In genomic region chr16:15948532-15949209, GRCh38 we compare ENCODE assay signal across 1 cellular context.
A peak's percentile ranks its signal among the peaks of the same experiment; 100 is the strongest.
TF ChIP-seq lines count a peak whose summit lies in the region.

No MANE protein-coding gene starts in this region.

TF ChIP-seq in HEK293, 187 proteins besides CTCF, POLR2A, EP300 and RAD21 (continued from another document):
- TF ChIP-seq PRDM1 (tag by site-specific recombination; IDR thresholded peaks at IDR 0.05): 0 out of 2 replicates have a peak, but pooled peaks have one; percentile 8
- TF ChIP-seq KLF16 (tag by site-specific recombination; IDR thresholded peaks at IDR 0.05): no peak
- TF ChIP-seq ZSCAN4 (tag by site-specific recombination; IDR thresholded peaks at IDR 0.05): no peak
- TF ChIP-seq ZNF223 (tag by site-specific recombination; IDR thresholded peaks at IDR 0.05): no peak
- no peak for TF ChIP-seq ZBTB1 (tag by site-specific recombination; IDR thresholded peaks at IDR 0.05)
- TF ChIP-seq ZNF155 (tag by site-specific recombination; IDR thresholded peaks at IDR 0.05): no peak
- 0 out of 2 replicates have a peak, but pooled peaks have one; percentile 23 for TF ChIP-seq SP3 (tag by site-specific recombination; IDR thresholded peaks at IDR 0.05)
- TF ChIP-seq KLF8 (tag by site-specific recombination; IDR thresholded peaks at IDR 0.05): no peak
TF ChIP-seq in HEK293: peak in this region for 6.
